ENCODE assay signal across 8 cellular contexts in the genomic region with DNA sequence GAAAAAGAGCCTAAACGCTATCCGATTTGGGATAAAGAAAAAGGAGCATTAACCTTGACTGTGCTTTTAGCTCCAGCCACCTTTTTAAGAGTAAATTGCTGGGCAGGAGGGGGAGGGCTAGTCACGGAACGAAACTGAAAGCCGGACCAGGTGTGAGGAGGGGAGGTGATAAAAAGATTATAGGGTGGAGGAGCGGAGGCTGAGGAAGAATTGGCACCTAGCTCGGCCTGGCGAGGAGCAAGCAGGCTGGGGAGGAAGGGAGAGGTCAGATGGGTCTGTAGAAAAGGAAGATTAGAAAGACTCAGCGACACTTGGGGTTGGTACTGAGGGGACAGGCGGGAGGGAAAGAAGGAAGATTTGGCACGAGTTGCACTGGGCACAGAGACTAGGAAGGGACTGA.
DNase-seq lines count a peak whose midpoint lies in the region; ATAC-seq and TF ChIP-seq lines count a peak whose summit lies in the region.
"Not testable (repeated sequence)": the region's sequence is repeated elsewhere in the genome, so short reads cannot be mapped to it uniquely, and the experiment has no call there.

No MANE protein-coding gene starts in this region.

- H3K4me1 Mint-ChIP-seq in CD4-positive, CD25-positive, alpha-beta regulatory T cell: peaks cover 16 to 60% (median 30%) of the 10 kb centered on the region in 4 donors
- peaks cover 29% of the 10 kb centered on the region for H3K4me1 Mint-ChIP-seq in activated CD4-positive, alpha-beta T cell treated with anti-CD3 and anti-CD28 coated beads, Interleukin-2, amount 10 ng/mL, durations not matched to agents 24 days and 14 days
- peaks cover 32% of the 10 kb centered on the region for H3K4me1 Mint-ChIP-seq in activated naive CD4-positive, alpha-beta T cell treated with anti-CD3 and anti-CD28 coated beads for 36 hours (ENCODE audit: low read depth)
- peaks cover 86% of the 10 kb centered on the region for H3K4me1 Mint-ChIP-seq in endodermal cell
- H3K4me1 Mint-ChIP-seq in neural crest cell: peaks cover 48% of the 10 kb centered on the region
- H3K4me1 Mint-ChIP-seq in type B pancreatic cell (ENCODE audit: unreplicated experiment): peaks cover 39% of the 10 kb centered on the region

- not testable (repeated sequence) for H3K9me3 ChIP-seq in CD4-positive, CD25-positive, alpha-beta regulatory T cell (ENCODE audit: control insufficient read depth in 2 of 2, low read length in 2 of 2); HUES48 (ENCODE audit: control insufficient read depth, insufficient read depth, low read length); endodermal cell (ENCODE audit: control insufficient read depth, low read length); iPS-20b (ENCODE audit: insufficient read depth, low read depth, low read length)

- not testable (repeated sequence) for H3K4me3 ChIP-seq in CD4-positive, CD25-positive, alpha-beta regulatory T cell (ENCODE audit: low read depth, low read length); endodermal cell (ENCODE audit: low read length)
- peak overlapping the region; percentile 67 for H3K4me3 ChIP-seq in HUES48 (ENCODE audit: low read depth, low read length)
- peak overlapping the region; percentile 58; the same call in 1 of the 2 replicates for H3K4me3 ChIP-seq in iPS-20b (ENCODE audit: low read length)

- H3K27ac ChIP-seq in CD4-positive, CD25-positive, alpha-beta regulatory T cell (ENCODE audit: insufficient read depth, low read length, poor library complexity, severe bottlenecking); HUES48 (ENCODE audit: low read depth, low read length); endodermal cell (ENCODE audit: low read depth, low read length); iPS-20b (ENCODE audit: low read length): not testable (repeated sequence)

- H3K4me1 ChIP-seq in CD4-positive, CD25-positive, alpha-beta regulatory T cell (ENCODE audit: control insufficient read depth, insufficient read depth, low read length, poor library complexity, severe bottlenecking): peaks cover 23% of the 10 kb centered on the region
- H3K4me1 ChIP-seq in HUES48 (ENCODE audit: control insufficient read depth, insufficient read depth, low read length): peaks cover 42% of the 10 kb centered on the region
- peaks cover 19% of the 10 kb centered on the region for H3K4me1 ChIP-seq in endodermal cell (ENCODE audit: control insufficient read depth, insufficient read depth, low read length)
- H3K4me1 ChIP-seq in iPS-20b (ENCODE audit: insufficient read depth, low read length): peaks cover 30% of the 10 kb centered on the region

- intact Hi-C loops in activated CD4-positive, alpha-beta T cell treated with anti-CD3 and anti-CD28 coated beads, Interleukin-2, amount 10 ng/mL, durations not matched to agents 24 days and 14 days (cut with micrococcal nuclease); activated naive CD4-positive, alpha-beta T cell treated with anti-CD3 and anti-CD28 coated beads for 36 hours (cut with micrococcal nuclease): not testable (repeated sequence)

- not testable (repeated sequence) for H3K36me3 ChIP-seq in CD4-positive, CD25-positive, alpha-beta regulatory T cell (ENCODE audit: control insufficient read depth, insufficient read depth, low read length); endodermal cell (ENCODE audit: control insufficient read depth, insufficient read depth, low read length); iPS-20b (ENCODE audit: insufficient read depth, low read depth, low read length)
- peaks cover 10% of the 10 kb centered on the region; the same call in 1 of the 2 replicates for H3K36me3 ChIP-seq in HUES48 (ENCODE audit: control insufficient read depth, insufficient read depth, low read length)

- H3K27me3 ChIP-seq in CD4-positive, CD25-positive, alpha-beta regulatory T cell (ENCODE audit: control insufficient read depth, insufficient read depth, low read length); HUES48 (ENCODE audit: control insufficient read depth, insufficient read depth, low read length); endodermal cell (ENCODE audit: control insufficient read depth, insufficient read depth, low read length, poor library complexity, severe bottlenecking); iPS-20b (ENCODE audit: insufficient read depth, low read length): not testable (repeated sequence)

- H3K9me3 Mint-ChIP-seq in CD4-positive, CD25-positive, alpha-beta regulatory T cell; activated CD4-positive, alpha-beta T cell treated with anti-CD3 and anti-CD28 coated beads, Interleukin-2, amount 10 ng/mL, durations not matched to agents 24 days and 14 days; activated naive CD4-positive, alpha-beta T cell treated with anti-CD3 and anti-CD28 coated beads for 36 hours; endodermal cell; neural crest cell; type B pancreatic cell: not testable (repeated sequence)

- not testable (repeated sequence) for DNase-seq in CD4-positive, CD25-positive, alpha-beta regulatory T cell; activated naive CD4-positive, alpha-beta T cell treated with anti-CD3 and anti-CD28 coated beads for 36 hours; endodermal cell; neural crest cell (ENCODE audit: low read depth, low spot score); type B pancreatic cell (ENCODE audit: extremely low spot score, unreplicated experiment)
- DNase-seq in activated CD4-positive, alpha-beta T cell treated with anti-CD3 and anti-CD28 coated beads, Interleukin-2, amount 10 ng/mL, durations not matched to agents 24 days and 14 days: peak; percentile 45

- WGBS in endodermal cell (ENCODE audit: insufficient coverage in 1 of 2, insufficient read length in 1 of 2), 2 experiments: 8% methylated on average over 8 of the region's 11 CpGs; no CpG with 5 or more reads in 1 of the 2 experiments

- H3K27ac Mint-ChIP-seq in CD4-positive, CD25-positive, alpha-beta regulatory T cell: peak overlapping the region; percentile 39 to 84 (median 67)
- not testable (repeated sequence) for H3K27ac Mint-ChIP-seq in activated CD4-positive, alpha-beta T cell treated with anti-CD3 and anti-CD28 coated beads, Interleukin-2, amount 10 ng/mL, durations not matched to agents 24 days and 14 days; neural crest cell (ENCODE audit: unreplicated experiment); type B pancreatic cell
- H3K27ac Mint-ChIP-seq in activated naive CD4-positive, alpha-beta T cell treated with anti-CD3 and anti-CD28 coated beads for 36 hours: peak overlapping the region; percentile 8
- peak overlapping the region; percentile 85 for H3K27ac Mint-ChIP-seq in endodermal cell

- H3K9ac ChIP-seq in HUES48 (ENCODE audit: low read depth, low read length); endodermal cell (ENCODE audit: extremely low read depth, low read length, poor library complexity, severe bottlenecking): not testable (repeated sequence)
- H3K9ac ChIP-seq in iPS-20b (ENCODE audit: low read depth, low read length): peak overlapping the region; percentile 51; the same call in 1 of the 2 replicates

- not testable (repeated sequence) for H3K4me3 Mint-ChIP-seq in CD4-positive, CD25-positive, alpha-beta regulatory T cell; activated CD4-positive, alpha-beta T cell treated with anti-CD3 and anti-CD28 coated beads, Interleukin-2, amount 10 ng/mL, durations not matched to agents 24 days and 14 days; activated naive CD4-positive, alpha-beta T cell treated with anti-CD3 and anti-CD28 coated beads for 36 hours
- H3K4me3 Mint-ChIP-seq in endodermal cell (peak overlapping the region; percentile 64), neural crest cell (peak overlapping the region; percentile 64), type B pancreatic cell (peak overlapping the region; percentile 63)

- H3K36me3 Mint-ChIP-seq in CD4-positive, CD25-positive, alpha-beta regulatory T cell: peaks cover 10% of the 10 kb centered on the region
- peaks cover 10% of the 10 kb centered on the region for H3K36me3 Mint-ChIP-seq in activated CD4-positive, alpha-beta T cell treated with anti-CD3 and anti-CD28 coated beads, Interleukin-2, amount 10 ng/mL, durations not matched to agents 24 days and 14 days (ENCODE audit: low read depth)
- peaks cover 10% of the 10 kb centered on the region for H3K36me3 Mint-ChIP-seq in activated naive CD4-positive, alpha-beta T cell treated with anti-CD3 and anti-CD28 coated beads for 36 hours (ENCODE audit: low read depth)
- H3K36me3 Mint-ChIP-seq in endodermal cell (ENCODE audit: low read depth): not testable (repeated sequence)
- H3K36me3 Mint-ChIP-seq in neural crest cell (ENCODE audit: low read depth) (peaks cover 24% of the 10 kb centered on the region), type B pancreatic cell (peaks cover 11% of the 10 kb centered on the region)

- TF ChIP-seq CTCF in endodermal cell (conservative IDR thresholded peaks at IDR 0.05); neural crest cell (conservative IDR thresholded peaks at IDR 0.05); type B pancreatic cell (conservative IDR thresholded peaks at IDR 0.05): not testable (repeated sequence)

- not testable (repeated sequence) for H3K27me3 Mint-ChIP-seq in CD4-positive, CD25-positive, alpha-beta regulatory T cell; activated CD4-positive, alpha-beta T cell treated with anti-CD3 and anti-CD28 coated beads, Interleukin-2, amount 10 ng/mL, durations not matched to agents 24 days and 14 days; activated naive CD4-positive, alpha-beta T cell treated with anti-CD3 and anti-CD28 coated beads for 36 hours (ENCODE audit: low read depth); endodermal cell (ENCODE audit: insufficient read depth)
- peaks cover 18% of the 10 kb centered on the region for H3K27me3 Mint-ChIP-seq in neural crest cell (ENCODE audit: low read depth)
- peaks cover 21% of the 10 kb centered on the region for H3K27me3 Mint-ChIP-seq in type B pancreatic cell

- not testable (repeated sequence) for ATAC-seq in CD4-positive, CD25-positive, alpha-beta regulatory T cell (ENCODE audit: low read depth in 2 of 2)

- CTCF ChIA-PET in activated naive CD4-positive, alpha-beta T cell treated with anti-CD3 and anti-CD28 coated beads for 36 hours (lab: Charles Lee): not testable (repeated sequence)
